In the genomic region with DNA sequence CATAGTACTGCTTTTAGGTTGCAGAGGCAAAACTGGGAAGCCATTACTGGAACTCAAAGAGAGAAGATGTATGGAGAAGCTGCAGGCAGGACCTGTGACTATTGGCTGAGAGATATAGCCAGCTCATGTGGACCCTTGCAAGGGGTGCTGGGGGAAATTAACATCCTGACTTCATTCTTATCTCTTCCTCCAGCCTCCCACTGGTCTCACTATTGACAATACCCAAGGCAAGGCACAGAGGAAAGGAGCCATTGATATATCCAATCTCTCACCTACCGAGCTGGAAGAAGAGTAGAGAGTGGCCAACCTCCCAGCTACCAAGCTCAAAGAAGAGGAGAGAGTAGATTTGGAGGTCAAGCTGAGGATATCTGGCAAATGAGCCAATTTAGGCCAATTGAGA, we compare ENCODE assay signal across 21 cellular contexts.
"Had no signal": no experiment of that assay in that cellular context is flagged by ENCODE, and none has a peak within 500 bp of the region (broad histone marks: within the 10 kb centered on the region; RNA-seq: fewer than 3 reads in every experiment).

No MANE protein-coding gene starts in this region.

- ATAC-seq: activated CD8-positive, alpha-beta T cell treated with anti-CD3 and anti-CD28 coated beads for 36 hours; activated T-cell treated with anti-CD3 and anti-CD28 coated beads, Interleukin-2, amount 50 U/mL, for 72 hours; body of pancreas; SK-N-SH treated with all-trans-retinoic acid at 6 μM for 48 hours; stimulated activated effector memory CD8-positive, alpha-beta T cell treated with anti-CD3 and anti-CD28 coated beads, Interleukin-12 subunit alpha, Interleukin-12 subunit beta, amount 100 ng/mL, for 72 hours had no signal

- H3K36me3 ChIP-seq: left lung, sigmoid colon, tibial nerve had no signal

- H3K27me3 Mint-ChIP-seq: activated CD8-positive, alpha-beta T cell treated with anti-CD3 and anti-CD28 coated beads for 36 hours had no signal

- DNase-seq: activated CD4-positive, alpha-beta T cell treated with anti-CD3 and anti-CD28 coated beads for 4 hours; activated CD8-positive, alpha-beta memory T cell treated with anti-CD3 and anti-CD28 coated beads, Interleukin-2, amount 50 U/mL, for 4 hours; activated CD8-positive, alpha-beta T cell treated with anti-CD3 and anti-CD28 coated beads for 36 hours; activated gamma-delta T cell; activated T-cell treated with anti-CD3 and anti-CD28 coated beads, Interleukin-2, amount 50 U/mL, for 72 hours; amniotic stem cell; body of pancreas; central memory CD4-positive, alpha-beta T cell; cortex of kidney; effector CD8-positive, alpha-beta T cell; foreskin melanocyte; head of caudate nucleus; left lung; nephron progenitor cell; sigmoid colon; T-helper 1 cell; T1000 had no signal

- H3K4me3 Mint-ChIP-seq: activated CD8-positive, alpha-beta T cell treated with anti-CD3 and anti-CD28 coated beads for 36 hours; activated naive CD8-positive, alpha-beta T cell; activated T-cell treated with anti-CD3 and anti-CD28 coated beads, Interleukin-2, amount 50 U/mL, for 72 hours; nephron progenitor cell; stimulated activated effector memory CD8-positive, alpha-beta T cell treated with anti-CD3 and anti-CD28 coated beads, Interleukin-12 subunit alpha, Interleukin-12 subunit beta, amount 100 ng/mL, for 72 hours had no signal

- H3K27ac Mint-ChIP-seq: activated CD8-positive, alpha-beta T cell treated with anti-CD3 and anti-CD28 coated beads for 36 hours; activated naive CD8-positive, alpha-beta T cell; activated T-cell treated with anti-CD3 and anti-CD28 coated beads, Interleukin-2, amount 50 U/mL, for 72 hours; nephron progenitor cell; stimulated activated effector memory CD8-positive, alpha-beta T cell treated with anti-CD3 and anti-CD28 coated beads, Interleukin-12 subunit alpha, Interleukin-12 subunit beta, amount 100 ng/mL, for 72 hours had no signal

- H3K36me3 Mint-ChIP-seq: stimulated activated effector memory CD8-positive, alpha-beta T cell treated with anti-CD3 and anti-CD28 coated beads, Interleukin-12 subunit alpha, Interleukin-12 subunit beta, amount 100 ng/mL, for 72 hours had no signal

- H3K27ac ChIP-seq: left lung had no signal

- H3K27me3 ChIP-seq: body of pancreas, left lung, sigmoid colon, tibial nerve had no signal

- H3K4me3 ChIP-seq: body of pancreas, left lung, sigmoid colon, tibial nerve had no signal

- H3K9me3 ChIP-seq: body of pancreas, tibial nerve had no signal
